Comparison of ENCODE assay signal across 1 cellular context in the genomic region with DNA sequence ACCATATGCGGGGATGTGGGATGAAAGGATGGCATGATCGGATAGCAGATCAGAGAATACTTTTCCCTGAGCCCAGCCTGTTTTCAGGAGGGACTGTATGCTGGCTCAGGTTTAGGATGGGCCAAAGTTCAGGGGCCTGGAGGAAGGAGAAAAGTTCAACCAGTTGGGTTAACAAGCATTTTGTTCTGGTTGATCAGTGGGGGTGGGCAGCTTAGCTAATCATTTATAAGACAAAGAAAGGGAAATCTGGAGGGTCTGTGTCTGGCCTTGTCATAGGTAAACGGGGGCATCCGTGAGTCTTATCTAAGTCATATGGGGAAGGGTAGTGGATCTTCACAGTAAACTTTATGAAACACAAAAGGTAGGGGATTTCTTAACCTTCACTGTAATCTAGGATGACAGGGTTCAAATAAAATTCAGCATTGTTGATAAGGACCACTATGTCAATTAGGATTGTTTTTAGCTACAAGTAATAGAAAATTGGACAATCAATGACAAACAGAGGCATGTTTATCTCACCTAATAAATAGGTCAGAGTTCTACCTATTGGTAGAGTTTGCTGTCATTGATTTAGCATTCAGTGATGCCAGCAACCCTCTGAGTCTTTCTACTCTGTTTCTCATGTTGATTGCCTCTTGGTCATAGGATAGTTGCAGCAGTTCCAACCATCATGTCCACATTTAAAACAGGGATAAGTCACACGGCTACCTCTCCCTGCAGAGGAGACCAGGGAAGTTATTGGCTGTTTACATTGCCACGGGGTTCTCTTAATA.
A peak's percentile ranks its signal among the peaks of the same experiment; 100 is the strongest.
TF ChIP-seq lines count a peak whose summit lies in the region.

No MANE protein-coding gene starts in this region.

TF ChIP-seq in HepG2, 621 proteins besides CTCF, POLR2A, EP300 and RAD21 (continued from another document and continues in another):
- TF ChIP-seq LCORL (IDR thresholded peaks at IDR 0.05) (no peak), LCORL (CRISPR knock-in tag; IDR thresholded peaks at IDR 0.05) (peak; percentile 85), KDM5A (IDR thresholded peaks at IDR 0.05; ENCODE audit: borderline replicate concordance, low read length) (no peak), ZNF576 (CRISPR knock-in tag; IDR thresholded peaks at IDR 0.05) (no peak), ATAD3A (CRISPR knock-in tag; IDR thresholded peaks at IDR 0.05) (no peak), ZNF460 (CRISPR knock-in tag; IDR thresholded peaks at IDR 0.05; ENCODE audit: borderline replicate concordance) (no peak), ZNF225 (CRISPR knock-in tag; IDR thresholded peaks at IDR 0.05) (no peak), FOXC1 (CRISPR knock-in tag; IDR thresholded peaks at IDR 0.05; ENCODE audit: borderline replicate concordance) (no peak), CREB1 (IDR thresholded peaks at IDR 0.05) (no peak), CREB1 (CRISPR knock-in tag; IDR thresholded peaks at IDR 0.05) (peak; percentile 32), SMAD1 (CRISPR knock-in tag; IDR thresholded peaks at IDR 0.05; ENCODE audit: borderline replicate concordance, low read depth) (no peak), ZNF615 (CRISPR knock-in tag; IDR thresholded peaks at IDR 0.05; ENCODE audit: borderline replicate concordance) (no peak), ASH2L (IDR thresholded peaks at IDR 0.05; ENCODE audit: insufficient read length, low read depth, low read length) (peak; percentile 78), SIN3A (IDR thresholded peaks at IDR 0.05; ENCODE audit: borderline replicate concordance, low read depth, low read length) (0 out of 2 replicates have a peak, but pooled peaks have one; percentile 34), RBM22 (optimal IDR thresholded peaks at IDR 0.05; ENCODE audit: low read length) (no peak), E2F5 (CRISPR knock-in tag; conservative IDR thresholded peaks at IDR 0.05) (no peak), ZNF773 (CRISPR knock-in tag; IDR thresholded peaks at IDR 0.05; ENCODE audit: borderline replicate concordance) (no peak), GTF3A (CRISPR knock-in tag; conservative IDR thresholded peaks at IDR 0.05) (peak; percentile 57; the same call in 1 of the 2 replicates), ZBTB20 (CRISPR knock-in tag; IDR thresholded peaks at IDR 0.05; ENCODE audit: borderline replicate concordance, low read depth) (0 out of 2 replicates have a peak, but pooled peaks have one; percentile 30), ZC3H4 (CRISPR knock-in tag; IDR thresholded peaks at IDR 0.05; ENCODE audit: borderline replicate concordance) (no peak), ZNF782 (CRISPR knock-in tag; IDR thresholded peaks at IDR 0.05; ENCODE audit: borderline replicate concordance) (no peak), STAT5B (CRISPR knock-in tag; IDR thresholded peaks at IDR 0.05) (no peak), ZSCAN5A (CRISPR knock-in tag; IDR thresholded peaks at IDR 0.05; ENCODE audit: borderline replicate concordance) (peak; percentile 44; the same call in 1 of the 2 replicates), NFIC (IDR thresholded peaks at IDR 0.05; ENCODE audit: low read length) (no peak), ZNF543 (CRISPR knock-in tag; IDR thresholded peaks at IDR 0.05) (peak; percentile 59; the same call in 1 of the 2 replicates), HIC2 (CRISPR knock-in tag; IDR thresholded peaks at IDR 0.05; ENCODE audit: low read depth) (no peak), ZNF710 (CRISPR knock-in tag; IDR thresholded peaks at IDR 0.05; ENCODE audit: borderline replicate concordance) (peak; percentile 86; the same call in 1 of the 2 replicates), SIX1 (CRISPR knock-in tag; IDR thresholded peaks at IDR 0.05; ENCODE audit: borderline replicate concordance) (no peak), FIP1L1 (IDR thresholded peaks at IDR 0.05; ENCODE audit: borderline replicate concordance, insufficient read depth, low read depth, low read length) (no peak), HOMEZ (CRISPR knock-in tag; IDR thresholded peaks at IDR 0.05; ENCODE audit: low read depth) (no peak; the same call in 1 of the 2 replicates), CREM (IDR thresholded peaks at IDR 0.05) (peak; percentile 65; the same call in 1 of the 2 replicates), CREM (CRISPR knock-in tag; IDR thresholded peaks at IDR 0.05) (no peak), SAFB2 (CRISPR knock-in tag; IDR thresholded peaks at IDR 0.05; ENCODE audit: borderline replicate concordance, low read depth) (no peak), HMGA1 (CRISPR knock-in tag; conservative IDR thresholded peaks at IDR 0.05) (no peak), ZNF180 (CRISPR knock-in tag; IDR thresholded peaks at IDR 0.05; ENCODE audit: borderline replicate concordance, low read depth) (no peak), CBX5 (CRISPR knock-in tag; IDR thresholded peaks at IDR 0.05; ENCODE audit: borderline replicate concordance) (no peak), ZNF468 (CRISPR knock-in tag; IDR thresholded peaks at IDR 0.05) (no peak), ZFP90 (CRISPR knock-in tag; IDR thresholded peaks at IDR 0.05; ENCODE audit: borderline replicate concordance) (no peak), ETS1 (CRISPR knock-in tag; IDR thresholded peaks at IDR 0.05) (no peak), HNRNPLL (IDR thresholded peaks at IDR 0.05; ENCODE audit: low read depth, low read length, poor library complexity, severe bottlenecking) (no peak), HES4 (CRISPR knock-in tag; IDR thresholded peaks at IDR 0.05; ENCODE audit: borderline replicate concordance) (no peak), XRCC5 (optimal IDR thresholded peaks at IDR 0.05; ENCODE audit: low read length) (peak; percentile 49), MBNL3 (CRISPR knock-in tag; conservative IDR thresholded peaks at IDR 0.05) (no peak), MLX (CRISPR knock-in tag; IDR thresholded peaks at IDR 0.05) (no peak)
- TF ChIP-seq, protein P1, sequence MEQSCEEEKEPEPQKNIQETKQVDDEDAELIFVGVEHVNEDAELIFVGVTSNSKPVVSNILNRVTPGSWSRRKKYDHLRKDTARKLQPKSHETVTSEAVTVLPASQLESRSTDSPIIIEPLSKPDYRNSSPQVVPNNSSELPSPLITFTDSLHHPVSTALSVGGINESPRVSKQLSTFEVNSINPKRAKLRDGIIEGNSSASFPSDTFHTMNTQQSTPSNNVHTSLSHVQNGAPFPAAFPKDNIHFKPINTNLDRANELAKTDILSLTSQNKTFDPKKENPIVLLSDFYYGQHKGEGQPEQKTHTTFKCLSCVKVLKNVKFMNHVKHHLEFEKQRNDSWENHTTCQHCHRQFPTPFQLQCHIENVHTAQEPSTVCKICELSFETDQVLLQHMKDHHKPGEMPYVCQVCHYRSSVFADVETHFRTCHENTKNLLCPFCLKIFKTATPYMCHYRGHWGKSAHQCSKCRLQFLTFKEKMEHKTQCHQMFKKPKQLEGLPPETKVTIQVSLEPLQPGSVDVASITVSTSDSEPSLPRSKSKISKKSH (CRISPR knock-in tag; IDR thresholded peaks at IDR 0.05; ENCODE audit: borderline replicate concordance): no peak
- TF ChIP-seq, protein P2, sequence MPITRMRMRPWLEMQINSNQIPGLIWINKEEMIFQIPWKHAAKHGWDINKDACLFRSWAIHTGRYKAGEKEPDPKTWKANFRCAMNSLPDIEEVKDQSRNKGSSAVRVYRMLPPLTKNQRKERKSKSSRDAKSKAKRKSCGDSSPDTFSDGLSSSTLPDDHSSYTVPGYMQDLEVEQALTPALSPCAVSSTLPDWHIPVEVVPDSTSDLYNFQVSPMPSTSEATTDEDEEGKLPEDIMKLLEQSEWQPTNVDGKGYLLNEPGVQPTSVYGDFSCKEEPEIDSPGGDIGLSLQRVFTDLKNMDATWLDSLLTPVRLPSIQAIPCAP (CRISPR knock-in tag; IDR thresholded peaks at IDR 0.05; ENCODE audit: low read depth): no peak
- TF ChIP-seq, protein P3, sequence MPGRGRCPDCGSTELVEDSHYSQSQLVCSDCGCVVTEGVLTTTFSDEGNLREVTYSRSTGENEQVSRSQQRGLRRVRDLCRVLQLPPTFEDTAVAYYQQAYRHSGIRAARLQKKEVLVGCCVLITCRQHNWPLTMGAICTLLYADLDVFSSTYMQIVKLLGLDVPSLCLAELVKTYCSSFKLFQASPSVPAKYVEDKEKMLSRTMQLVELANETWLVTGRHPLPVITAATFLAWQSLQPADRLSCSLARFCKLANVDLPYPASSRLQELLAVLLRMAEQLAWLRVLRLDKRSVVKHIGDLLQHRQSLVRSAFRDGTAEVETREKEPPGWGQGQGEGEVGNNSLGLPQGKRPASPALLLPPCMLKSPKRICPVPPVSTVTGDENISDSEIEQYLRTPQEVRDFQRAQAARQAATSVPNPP (CRISPR knock-in tag; IDR thresholded peaks at IDR 0.05): no peak
